ENCODE assay signal across 15 cellular contexts in genomic region chr1:208188607-208189006, GRCh38.
DNase-seq lines count a peak whose midpoint lies in the region; ATAC-seq and TF ChIP-seq lines count a peak whose summit lies in the region.
"Had no signal": no experiment of that assay in that cellular context is flagged by ENCODE, and none has a peak within 500 bp of the region (broad histone marks: within the 10 kb centered on the region; RNA-seq: fewer than 3 reads in every experiment).

No MANE protein-coding gene starts in this region.

- H3K9me2 ChIP-seq in Loucy (replicated peaks; ENCODE audit: low read depth, low read length), result no peaks in the 10 kb centered on the region

- ATAC-seq in stimulated activated memory B cell treated with anti-CD40 and anti-IgM and Interleukin-4, amounts not matched to agents 10 μg/mL and 1 μg/mL and 100 μg/mL, for 72 hours, result no peak
- ATAC-seq: CD8-positive, alpha-beta T cell had no signal

- peak overlapping the region in 7 of 11 experiments; percentile 0 to 56 (median 47); a peak in 13 of 22 replicates for H3K4me2 ChIP-seq in BLaER1 treated with 17β-estradiol and CSF1 and Interleukin-3, amounts not matched to agents 10 nM and 100 nM
- H3K4me2 ChIP-seq in Loucy (ENCODE audit: low read depth, low read length, poor library complexity, severe bottlenecking), result peak overlapping the region; percentile 50

- H3K36me3 Mint-ChIP-seq in stimulated activated memory B cell treated with anti-CD40 and anti-IgM and Interleukin-4, amounts not matched to agents 10 μg/mL and 1 μg/mL and 100 μg/mL, for 72 hours, result no peaks in the 10 kb centered on the region
- H3K36me3 Mint-ChIP-seq: CD14-positive monocyte; CD8-positive, alpha-beta T cell had no signal

- TF ChIP-seq CTCF in Loucy (conservative IDR thresholded peaks at IDR 0.05; ENCODE audit: low read length), result no peak
- no peak for TF ChIP-seq CTCF in WERI-Rb-1 (IDR thresholded peaks at IDR 0.05; ENCODE audit: low read depth, low read length)
- TF ChIP-seq CTCF in GM13977 (IDR thresholded peaks at IDR 0.05; ENCODE audit: extremely low read depth, insufficient read depth, missing control alignments), result no peak

- no peaks in the 10 kb centered on the region for H3F3A ChIP-seq in Loucy (ENCODE audit: low read depth)

- in situ Hi-C loops in GM13977 (cut with MboI; ENCODE audit: low pct_unique_long_range_greater_than_20kb, low sequenced_read_pairs, unreplicated experiment), result no loop called here

- no peaks in the 10 kb centered on the region for H3K36me3 ChIP-seq in BLaER1 treated with 17β-estradiol and CSF1 and Interleukin-3, amounts not matched to agents 10 nM and 100 nM
- H3K36me3 ChIP-seq in Loucy (ENCODE audit: insufficient read depth, low read length) (no peaks in the 10 kb centered on the region), WERI-Rb-1 (no peaks in the 10 kb centered on the region)

- H3K27ac Mint-ChIP-seq in stimulated activated memory B cell treated with anti-CD40 and anti-IgM and Interleukin-4, amounts not matched to agents 10 μg/mL and 1 μg/mL and 100 μg/mL, for 72 hours, result peak overlapping the region; percentile 38
- H3K27ac Mint-ChIP-seq: B cell; CD14-positive monocyte; CD8-positive, alpha-beta T cell; IgD-negative memory B cell had no signal

- H3K9me3 ChIP-seq in BLaER1 treated with 17β-estradiol and CSF1 and Interleukin-3, amounts not matched to agents 10 nM and 100 nM (replicated peaks in 1 of 11), result no peaks in the 10 kb centered on the region
- H3K9me3 ChIP-seq in Loucy (ENCODE audit: insufficient read depth, low read depth, low read length), result no peaks in the 10 kb centered on the region
- no peaks in the 10 kb centered on the region for H3K9me3 ChIP-seq in WERI-Rb-1 (ENCODE audit: severe bottlenecking)

- no peaks in the 10 kb centered on the region for H3K27me3 ChIP-seq in BLaER1 treated with 17β-estradiol and CSF1 and Interleukin-3, amounts not matched to agents 10 nM and 100 nM
- no peaks in the 10 kb centered on the region for H3K27me3 ChIP-seq in Loucy (ENCODE audit: insufficient read depth, low read length, poor library complexity, severe bottlenecking)
- no peaks in the 10 kb centered on the region for H3K27me3 ChIP-seq in WERI-Rb-1 (ENCODE audit: insufficient read depth, low read depth, severe bottlenecking)

- no peak overlapping the region for H2AFZ ChIP-seq in Loucy (ENCODE audit: low read length)

- DNase-seq in WERI-Rb-1 (no peak), GM13977 (ENCODE audit: low spot score) (no peak), amniotic stem cell (lab: John Stamatoyannopoulos, UW) (no peak), DMS53 treated with DMSO at 0.1 percent for 48 hours (lab: John Stamatoyannopoulos, UW; ENCODE audit: unreplicated experiment) (no peak)
- DNase-seq: CD8-positive, alpha-beta T cell; COR-L47; DMS153; GDM1; HCEC 1CT had no signal

- peaks cover 5 to 17% (median 11%) of the 10 kb centered on the region in 10 experiments; a peak in 17 of 20 replicates for H3K4me1 ChIP-seq in BLaER1 treated with 17β-estradiol and CSF1 and Interleukin-3, amounts not matched to agents 10 nM and 100 nM
- peaks cover 15% of the 10 kb centered on the region for H3K4me1 ChIP-seq in Loucy (ENCODE audit: insufficient read depth, low read length, poor library complexity, severe bottlenecking)

- no peaks in the 10 kb centered on the region for H3K9me3 Mint-ChIP-seq in stimulated activated memory B cell treated with anti-CD40 and anti-IgM and Interleukin-4, amounts not matched to agents 10 μg/mL and 1 μg/mL and 100 μg/mL, for 72 hours
- H3K9me3 Mint-ChIP-seq: CD14-positive monocyte; CD8-positive, alpha-beta T cell; IgD-negative memory B cell had no signal

- peaks cover 32% of the 10 kb centered on the region for H3K27me3 Mint-ChIP-seq in stimulated activated memory B cell treated with anti-CD40 and anti-IgM and Interleukin-4, amounts not matched to agents 10 μg/mL and 1 μg/mL and 100 μg/mL, for 72 hours
- H3K27me3 Mint-ChIP-seq: B cell had no signal

- H3K9ac ChIP-seq in BLaER1 treated with 17β-estradiol and CSF1 and Interleukin-3, amounts not matched to agents 10 nM and 100 nM, result no peak overlapping the region
- H3K9ac ChIP-seq in Loucy (ENCODE audit: low read depth, low read length, poor library complexity, severe bottlenecking), result no peak overlapping the region

- H4K20me1 ChIP-seq in BLaER1 treated with 17β-estradiol and CSF1 and Interleukin-3, amounts not matched to agents 10 nM and 100 nM, result no peaks in the 10 kb centered on the region
- H4K20me1 ChIP-seq in Loucy (ENCODE audit: insufficient read depth, low read length, poor library complexity, severe bottlenecking), result no peaks in the 10 kb centered on the region

- no peak overlapping the region for H3K27ac ChIP-seq in BLaER1 treated with 17β-estradiol and CSF1 and Interleukin-3, amounts not matched to agents 10 nM and 100 nM
- peak overlapping the region; percentile 60 for H3K27ac ChIP-seq in WERI-Rb-1

- no peak overlapping the region for H3K4me3 ChIP-seq in BLaER1 treated with 17β-estradiol and CSF1 and Interleukin-3, amounts not matched to agents 10 nM and 100 nM
- no peak overlapping the region for H3K4me3 ChIP-seq in Loucy (ENCODE audit: low read length, poor library complexity, severe bottlenecking)
- H3K4me3 ChIP-seq in WERI-Rb-1 (ENCODE audit: low read depth, low read length), result no peak overlapping the region

- H3K79me2 ChIP-seq in Loucy (ENCODE audit: insufficient read depth, low read length), result no peaks in the 10 kb centered on the region

- H3K4me3 Mint-ChIP-seq in stimulated activated memory B cell treated with anti-CD40 and anti-IgM and Interleukin-4, amounts not matched to agents 10 μg/mL and 1 μg/mL and 100 μg/mL, for 72 hours, result no peak overlapping the region
- H3K4me3 Mint-ChIP-seq: B cell; CD14-positive monocyte; CD8-positive, alpha-beta T cell; IgD-negative memory B cell had no signal

- peaks cover 19% of the 10 kb centered on the region for H3K4me1 Mint-ChIP-seq in stimulated activated memory B cell treated with anti-CD40 and anti-IgM and Interleukin-4, amounts not matched to agents 10 μg/mL and 1 μg/mL and 100 μg/mL, for 72 hours
